Comparison of ENCODE assay signal across 16 cellular contexts in genomic region chr1:100736766-100737165, GRCh38. TPM values are rescaled to one million over a fixed set of nuclear protein-coding genes. Genes with fewer than 3 reads are reported as not detected.
DNase-seq lines count a peak whose midpoint lies in the region; ATAC-seq, FAIRE-seq and TF ChIP-seq lines count a peak whose summit lies in the region.
"Had no signal": no experiment of that assay in that cellular context is flagged by ENCODE, and none has a peak within 500 bp of the region (broad histone marks: within the 10 kb centered on the region; RNA-seq: fewer than 3 reads in every experiment).

No MANE protein-coding gene starts in this region.

- peaks cover 0 to 2% of the 10 kb centered on the region in 2 donors for H3K4me1 ChIP-seq in breast epithelium
- H3K4me1 ChIP-seq in RWPE2 (ENCODE audit: insufficient read depth, poor library complexity, severe bottlenecking): peaks cover 5% of the 10 kb centered on the region

- H3K36me3 Mint-ChIP-seq in MCF 10A (ENCODE audit: insufficient read depth, unreplicated experiment): peaks cover 5% of the 10 kb centered on the region
- H3K36me3 Mint-ChIP-seq in activated CD4-positive, alpha-beta T cell treated with anti-CD3 and anti-CD28 coated beads, Interleukin-2, amount 10 ng/mL, durations not matched to agents 7 days and 5 days (ENCODE audit: low read depth): no peaks in the 10 kb centered on the region
- no peaks in the 10 kb centered on the region for H3K36me3 Mint-ChIP-seq in Calu3 (ENCODE audit: insufficient read depth, unreplicated experiment)
- H3K36me3 Mint-ChIP-seq in progenitor cell of endocrine pancreas (ENCODE audit: insufficient read depth): no peaks in the 10 kb centered on the region

- intact Hi-C loops in MCF 10A (cut with micrococcal nuclease): no loop called here
- intact Hi-C loops in breast epithelium (cut with DNase I; ENCODE audit: low total_unique reads): no loop called here
- intact Hi-C loops in Calu3 (cut with micrococcal nuclease; ENCODE audit: unreplicated experiment): no loop called here

- CTCF ChIA-PET in MCF 10A (lab: Yijun Ruan, JAX): interaction anchor here (1.1 kb wide), 1 partner anchor 9 kb away, joined by 4 read pairs; no protein-coding TSS in a partner anchor
- CTCF ChIA-PET in activated CD4-positive, alpha-beta T cell treated with anti-CD3 and anti-CD28 coated beads, Interleukin-2, amount 10 ng/mL, durations not matched to agents 7 days and 5 days (lab: Charles Lee): no interaction called here
- CTCF ChIA-PET in Calu3 (lab: Charles Lee): no interaction called here

- TF ChIP-seq CTCF in MCF 10A (IDR thresholded peaks at IDR 0.05; ENCODE audit: unreplicated experiment) (no peak), breast epithelium (IDR thresholded peaks at IDR 0.05) (no peak), RWPE2 (IDR thresholded peaks at IDR 0.05; ENCODE audit: poor library complexity, severe bottlenecking) (no peak), D721Med (IDR thresholded peaks at IDR 0.05; ENCODE audit: insufficient read depth, missing control alignments) (no peak), Calu3 (IDR thresholded peaks at IDR 0.05; ENCODE audit: unreplicated experiment) (no peak), progenitor cell of endocrine pancreas (IDR thresholded peaks at IDR 0.05; ENCODE audit: unreplicated experiment) (no peak)

- DNase-seq in MCF 10A (ENCODE audit: unreplicated experiment) (peak; percentile 53), breast epithelium (ENCODE audit: low spot score in 2 of 2) (no peak), RWPE2 (ENCODE audit: low spot score) (no peak), fibroblast of peridontal ligament (ENCODE audit: extremely low read depth) (peak; percentile 88), D721Med (ENCODE audit: insufficient read length, low spot score) (no peak), Calu3 (no peak), progenitor cell of endocrine pancreas (ENCODE audit: low spot score, unreplicated experiment) (no peak)
- DNase-seq in activated CD4-positive, alpha-beta T cell treated with anti-CD3 and anti-CD28 coated beads, Interleukin-2, amount 10 ng/mL, durations not matched to agents 7 days and 5 days: no peak
- DNase-seq: ACHN, esophagus squamous epithelium, NCI-H526 treated with DMSO at 0.1 percent for 48 hours, small intestine, transverse colon had no signal

- no peaks in the 10 kb centered on the region for H3K36me3 ChIP-seq in breast epithelium
- H3K36me3 ChIP-seq in RWPE2 (ENCODE audit: low read depth): no peaks in the 10 kb centered on the region
- H3K36me3 ChIP-seq: esophagus squamous epithelium, MG63, transverse colon had no signal

- no peaks in the 10 kb centered on the region for H3K27me3 ChIP-seq in breast epithelium
- H3K27me3 ChIP-seq in RWPE2 (ENCODE audit: insufficient read depth, poor library complexity, severe bottlenecking): no peaks in the 10 kb centered on the region
- H3K27me3 ChIP-seq: esophagus squamous epithelium, MG63, transverse colon had no signal

- H3K9me3 ChIP-seq in breast epithelium (no peaks in the 10 kb centered on the region), RWPE2 (ENCODE audit: severe bottlenecking) (no peaks in the 10 kb centered on the region)
- H3K9me3 ChIP-seq: esophagus squamous epithelium, MG63, transverse colon had no signal

- peak; percentile 53; the same call in 2 of the 3 replicates for ATAC-seq in RWPE2 (ENCODE audit: low read depth)
- ATAC-seq: activated CD4-positive, CD25-positive, alpha-beta regulatory T cell treated with anti-CD3 and anti-CD28 coated beads, Interleukin-2, amount 50 U/mL, for 24 hours had no signal

- TF ChIP-seq POLR2A in breast epithelium (IDR thresholded peaks at IDR 0.05): no peak

- H3K9me3 Mint-ChIP-seq in MCF 10A (ENCODE audit: unreplicated experiment) (no peaks in the 10 kb centered on the region), Calu3 (ENCODE audit: low read depth, unreplicated experiment) (no peaks in the 10 kb centered on the region), progenitor cell of endocrine pancreas (ENCODE audit: low read depth) (peaks cover 4% of the 10 kb centered on the region)
- peaks cover 2% of the 10 kb centered on the region for H3K9me3 Mint-ChIP-seq in activated CD4-positive, alpha-beta T cell treated with anti-CD3 and anti-CD28 coated beads, Interleukin-2, amount 10 ng/mL, durations not matched to agents 7 days and 5 days

- FAIRE-seq in D721Med (lab: Jason Lieb, UNC): no peak
- FAIRE-seq: islet of Langerhans, small intestine had no signal

- H3K27ac Mint-ChIP-seq in MCF 10A (ENCODE audit: low read depth, unreplicated experiment): no peak overlapping the region
- H3K27ac Mint-ChIP-seq in activated CD4-positive, alpha-beta T cell treated with anti-CD3 and anti-CD28 coated beads, Interleukin-2, amount 10 ng/mL, durations not matched to agents 7 days and 5 days: no peak overlapping the region
- H3K27ac Mint-ChIP-seq in Calu3 (ENCODE audit: unreplicated experiment): no peak overlapping the region
- H3K27ac Mint-ChIP-seq in progenitor cell of endocrine pancreas: no peak overlapping the region

- POLR2A ChIA-PET in MCF 10A (lab: Yijun Ruan, JAX): no interaction called here
- POLR2A ChIA-PET in activated CD4-positive, alpha-beta T cell treated with anti-CD3 and anti-CD28 coated beads, Interleukin-2, amount 10 ng/mL, durations not matched to agents 7 days and 5 days (lab: Charles Lee): no interaction called here

- H3K27ac ChIP-seq in breast epithelium (peak overlapping the region in 1 of 2 donors; percentile 35), RWPE2 (ENCODE audit: poor library complexity, severe bottlenecking) (no peak overlapping the region)
- H3K27ac ChIP-seq: transverse colon had no signal

- no peaks in the 10 kb centered on the region for H3K27me3 Mint-ChIP-seq in MCF 10A (ENCODE audit: insufficient read depth, unreplicated experiment)
- H3K27me3 Mint-ChIP-seq in activated CD4-positive, alpha-beta T cell treated with anti-CD3 and anti-CD28 coated beads, Interleukin-2, amount 10 ng/mL, durations not matched to agents 7 days and 5 days: peaks cover 4% of the 10 kb centered on the region
- no peaks in the 10 kb centered on the region for H3K27me3 Mint-ChIP-seq in Calu3 (ENCODE audit: unreplicated experiment)
- H3K27me3 Mint-ChIP-seq in progenitor cell of endocrine pancreas: no peaks in the 10 kb centered on the region

- H3K4me1 Mint-ChIP-seq in MCF 10A (ENCODE audit: insufficient read depth, unreplicated experiment): no peaks in the 10 kb centered on the region
- no peaks in the 10 kb centered on the region for H3K4me1 Mint-ChIP-seq in activated CD4-positive, alpha-beta T cell treated with anti-CD3 and anti-CD28 coated beads, Interleukin-2, amount 10 ng/mL, durations not matched to agents 7 days and 5 days
- H3K4me1 Mint-ChIP-seq in Calu3 (ENCODE audit: low read depth, unreplicated experiment): no peaks in the 10 kb centered on the region
- peaks cover 4% of the 10 kb centered on the region for H3K4me1 Mint-ChIP-seq in progenitor cell of endocrine pancreas (ENCODE audit: low read depth)

- no peak overlapping the region for H3K4me3 ChIP-seq in breast epithelium
- H3K4me3 ChIP-seq in RWPE2 (ENCODE audit: severe bottlenecking): no peak overlapping the region
- H3K4me3 ChIP-seq: esophagus squamous epithelium, MG63, transverse colon had no signal

- BruUV-seq in MCF 10A (replicated peaks; lab: Mats Ljungman, UMichigan): no TSS peak
- no TSS peak for BruUV-seq in Calu3 (replicated peaks; lab: Mats Ljungman, UMichigan)

- no peak overlapping the region for H3K4me3 Mint-ChIP-seq in MCF 10A (ENCODE audit: unreplicated experiment)
- H3K4me3 Mint-ChIP-seq in activated CD4-positive, alpha-beta T cell treated with anti-CD3 and anti-CD28 coated beads, Interleukin-2, amount 10 ng/mL, durations not matched to agents 7 days and 5 days: no peak overlapping the region
- no peak overlapping the region for H3K4me3 Mint-ChIP-seq in Calu3 (ENCODE audit: low read depth, unreplicated experiment)
- no peak overlapping the region for H3K4me3 Mint-ChIP-seq in progenitor cell of endocrine pancreas (ENCODE audit: low read depth)

RNA-seq across cellular contexts. Expression of gene VCAM1, which starts 17.2 kb away (rescaled TPM):
- not detected in 2 replicates for total RNA-seq in MCF 10A (2022)
- 10 to 100 TPM in 2 of 3 donors, 1 to 10 TPM in 1; 8.5 to 12.3 (median 10.4) TPM for total RNA-seq in breast epithelium
- total RNA-seq in activated CD4-positive, alpha-beta T cell treated with anti-CD3 and anti-CD28 coated beads, Interleukin-2, amount 10 ng/mL, durations not matched to agents 7 days and 5 days: not detected
- total RNA-seq in Calu3 (2022): 0.94 and 1.4 TPM in 2 replicates
- total RNA-seq in progenitor cell of endocrine pancreas: 0.31 TPM in 1 of 2 replicates, not detected in the other

Comparison
In these comparisons a context has a peak if more than half of its experiments do, and no peak if none do; other contexts are left out.
1. DNase-seq: peak in MCF 10A (single experiment) and fibroblast of peridontal ligament (single experiment); none in breast epithelium (0 of 2), RWPE2 (single experiment), D721Med (single experiment), activated CD4-positive, alpha-beta T cell treated with anti-CD3 and anti-CD28 coated beads, Interleukin-2, amount 10 ng/mL, durations not matched to agents 7 days and 5 days (single experiment), Calu3 (single experiment) and progenitor cell of endocrine pancreas (single experiment).